In genomic region chr15:65470866-65471265, GRCh38 we compare ENCODE assay signal across 2 cellular contexts.
TF ChIP-seq lines count a peak whose summit lies in the region.

No MANE protein-coding gene starts in this region.

TF ChIP-seq in IMR-90, 13 proteins besides CTCF, POLR2A, EP300 and RAD21:
- TF ChIP-seq BHLHE40 (IDR thresholded peaks at IDR 0.05; ENCODE audit: low read depth, low read length), result no peak
- no peak for TF ChIP-seq USF2 (IDR thresholded peaks at IDR 0.05; ENCODE audit: low read depth, low read length)
- no peak for TF ChIP-seq MAZ (IDR thresholded peaks at IDR 0.05; ENCODE audit: borderline replicate concordance, low read depth, low read length)
- no peak for TF ChIP-seq ELK1 (IDR thresholded peaks at IDR 0.05; ENCODE audit: borderline replicate concordance, low read depth, low read length)
- TF ChIP-seq RCOR1 (IDR thresholded peaks at IDR 0.05; ENCODE audit: insufficient replicate concordance, low read length), result no peak
- TF ChIP-seq CEBPB (IDR thresholded peaks at IDR 0.05; ENCODE audit: low read depth, low read length), result no peak
- TF ChIP-seq SMC3 (IDR thresholded peaks at IDR 0.05; ENCODE audit: low read depth, low read length), result no peak
- TF ChIP-seq MAFK (IDR thresholded peaks at IDR 0.05; ENCODE audit: low read depth, low read length), result no peak
- no peak for TF ChIP-seq FOS (IDR thresholded peaks at IDR 0.05; ENCODE audit: low read depth, low read length)
- no peak for TF ChIP-seq MXI1 (IDR thresholded peaks at IDR 0.05; ENCODE audit: borderline replicate concordance, low read depth, low read length)
- TF ChIP-seq NFE2L2 (IDR thresholded peaks at IDR 0.05; ENCODE audit: low read depth, low read length), result no peak
- no peak for TF ChIP-seq CHD1 (IDR thresholded peaks at IDR 0.05; ENCODE audit: low read depth, low read length)
- TF ChIP-seq RFX5 (IDR thresholded peaks at IDR 0.05; ENCODE audit: low read depth, low read length), result no peak

TF ChIP-seq in K562, 482 proteins besides CTCF, POLR2A, EP300 and RAD21:
- TF ChIP-seq ATF3 (IDR thresholded peaks at IDR 0.05), result 0 out of 2 replicates have a peak, but pooled peaks have one; percentile 26
- TF ChIP-seq ATF3 (CRISPR knock-in tag; conservative IDR thresholded peaks at IDR 0.05), result no peak
- no peak for TF ChIP-seq DMBX1 (CRISPR knock-in tag; IDR thresholded peaks at IDR 0.05; ENCODE audit: borderline replicate concordance)
